31 cellular contexts compared by ENCODE assay signal in the genomic region with DNA sequence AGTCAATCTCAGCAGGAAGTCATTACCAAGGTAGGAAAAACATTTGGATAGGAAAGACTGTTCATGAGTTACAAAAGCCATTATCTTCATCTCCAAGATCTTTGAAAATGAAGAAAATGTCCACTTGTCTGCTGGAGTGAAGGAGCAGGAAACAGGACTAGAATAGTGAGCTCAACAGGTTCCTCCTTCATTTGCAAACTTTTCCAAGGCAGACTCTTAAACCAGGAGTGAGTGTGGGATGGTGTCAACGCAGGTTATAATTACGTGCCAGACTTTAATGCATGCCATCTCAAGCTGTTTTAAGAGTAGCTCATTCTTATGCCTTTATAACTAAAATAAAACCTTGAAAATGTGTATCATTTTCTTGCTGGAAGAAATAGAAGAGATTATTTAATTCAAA. TPM values are rescaled to one million over a fixed set of nuclear protein-coding genes. Genes with fewer than 3 reads are reported as not detected.
DNase-seq lines count a peak whose midpoint lies in the region; ATAC-seq and TF ChIP-seq lines count a peak whose summit lies in the region.
"Had no signal": no experiment of that assay in that cellular context is flagged by ENCODE, and none has a peak within 500 bp of the region (broad histone marks: within the 10 kb centered on the region; RNA-seq: fewer than 3 reads in every experiment).

No MANE protein-coding gene starts in this region.

- peak; percentile 42 for DNase-seq in putamen (ENCODE audit: low spot score)
- DNase-seq in Right ventricle myocardium inferior (ENCODE audit: missing footprints), result no peak
- DNase-seq in GM19240 (ENCODE audit: insufficient read length, low spot score), result no peak
- DNase-seq: 8988T; ACHN; AML-193; BE2C; C1 segment of cervical spinal cord; Caco-2; Calu3; CD4-positive, alpha-beta memory T cell; CD4-positive, alpha-beta T cell; CD4-positive, CD25-positive, alpha-beta regulatory T cell; CD8-positive, alpha-beta memory T cell; CD8-positive, alpha-beta T cell; COR-L47; DMS 273 treated with DMSO at 0.1 percent for 48 hours; DMS153; DMS53; DMS79; DMS79 treated with DMSO at 0.1 percent for 48 hours; EL had no signal

- ATAC-seq in Right ventricle myocardium inferior, result no peak
- ATAC-seq: A549; CD8-positive, alpha-beta T cell had no signal

- CTCF ChIA-PET in HEK293 (lab: Yijun Ruan, JAX), result no interaction called here

- no peaks in the 10 kb centered on the region for H3K36me3 ChIP-seq in HEK293 (ENCODE audit: control insufficient read depth in 2 of 2, insufficient read depth in 1 of 2, low read length in 2 of 2)
- H3K36me3 ChIP-seq: BE2C; BLaER1; BLaER1 treated with 17β-estradiol and CSF1 and Interleukin-3, amounts not matched to agents 10 nM and 100 nM had no signal

- no peak overlapping the region for H3K4me3 ChIP-seq in HEK293 (ENCODE audit: low read depth, low read length)
- H3K4me3 ChIP-seq: A549; BLaER1; BLaER1 treated with 17β-estradiol and CSF1 and Interleukin-3, amounts not matched to agents 10 nM and 100 nM had no signal

- H3K4me1 ChIP-seq in HEK293 (ENCODE audit: control insufficient read depth, insufficient read depth, low read length), result no peaks in the 10 kb centered on the region
- H3K4me1 ChIP-seq: A549, BE2C, BLaER1, Caco-2 had no signal

- TF ChIP-seq CTCF in HEK293 (tag by site-specific recombination; IDR thresholded peaks at IDR 0.05), result no peak

- intact Hi-C loops in Right ventricle myocardium inferior (cut with DNase I), result no loop called here

- POLR2A ChIA-PET in HEK293 (lab: Yijun Ruan, JAX), result no interaction called here

- no peak overlapping the region for H3K27ac ChIP-seq in HEK293 (ENCODE audit: extremely low read depth, low read depth, low read length)
- H3K27ac ChIP-seq: 22Rv1; A549; BLaER1; BLaER1 treated with 17β-estradiol and CSF1 and Interleukin-3, amounts not matched to agents 10 nM and 100 nM; C4-2B had no signal

- H3K9me3 ChIP-seq in HEK293 (ENCODE audit: control insufficient read depth, insufficient read depth, low read depth, low read length), result no peaks in the 10 kb centered on the region
- H3K9me3 ChIP-seq: A549; BE2C; BLaER1; BLaER1 treated with 17β-estradiol and CSF1 and Interleukin-3, amounts not matched to agents 10 nM and 100 nM; Caco-2 had no signal

TF ChIP-seq in HEK293, 187 proteins besides CTCF, POLR2A, EP300 and RAD21:
- TF ChIP-seq SCRT2 (tag by site-specific recombination; IDR thresholded peaks at IDR 0.05) (peak; percentile 62), ZNF621 (tag by site-specific recombination; IDR thresholded peaks at IDR 0.05) (no peak), ZNF473 (tag by site-specific recombination; IDR thresholded peaks at IDR 0.05) (no peak), ZNF10 (tag by site-specific recombination; IDR thresholded peaks at IDR 0.05) (no peak), ZNF239 (tag by site-specific recombination; IDR thresholded peaks at IDR 0.05) (no peak), BCL11A (tag by site-specific recombination; IDR thresholded peaks at IDR 0.05; ENCODE audit: low read depth) (no peak), ZNF701 (tag by site-specific recombination; IDR thresholded peaks at IDR 0.05) (no peak)

RNA-seq across cellular contexts. Expression of a gene that starts 3.4 kb away (rescaled TPM):
- not detected for total RNA-seq in Right ventricle myocardium inferior
- total RNA-seq: A172; A673; Caco-2; Calu3; CD4-positive, CD25-positive, alpha-beta regulatory T cell; Daoy had no signal

RNA-seq across cellular contexts. Expression of a gene that starts 35.4 kb away (rescaled TPM):
- 14.8 TPM for total RNA-seq in Right ventricle myocardium inferior
